In the genomic region with DNA sequence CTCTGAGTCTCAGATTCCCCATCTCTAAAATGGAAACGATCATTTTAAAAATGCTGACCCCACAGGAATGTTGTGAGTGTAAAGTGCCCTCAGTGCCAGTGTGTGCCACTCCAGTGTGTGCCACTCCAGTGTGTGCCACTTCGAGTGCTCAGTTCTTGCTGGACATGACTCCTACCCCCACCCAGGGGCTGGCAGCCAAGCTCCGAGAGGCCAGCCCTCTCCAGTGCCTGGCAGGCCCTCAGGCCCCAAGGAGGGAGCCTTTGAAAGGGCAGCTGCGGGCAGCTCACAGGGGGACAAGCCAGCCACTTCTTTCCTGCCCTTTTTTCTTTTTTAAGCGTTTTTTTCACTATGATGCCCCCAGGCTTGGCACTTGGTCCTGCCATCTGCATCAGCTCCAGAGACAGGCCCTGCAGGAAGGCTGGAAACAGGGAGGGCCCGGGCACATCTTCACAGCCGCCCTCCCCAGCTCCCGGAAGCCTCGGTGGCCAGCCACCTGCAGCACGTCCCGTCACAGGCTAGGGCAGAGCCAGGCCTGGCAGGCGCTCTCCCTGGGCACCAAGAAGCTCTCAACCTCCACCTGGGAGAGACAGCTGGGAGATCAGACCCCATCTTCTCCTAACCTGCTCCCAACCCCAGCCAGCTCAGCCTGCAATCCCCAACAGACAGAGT, we compare ENCODE assay signal across 13 cellular contexts. TPM values are rescaled to one million over a fixed set of nuclear protein-coding genes. Genes with fewer than 3 reads are reported as not detected.
DNase-seq lines count a peak whose midpoint lies in the region; ATAC-seq and TF ChIP-seq lines count a peak whose summit lies in the region.
"Had no signal": no experiment of that assay in that cellular context is flagged by ENCODE, and none has a peak within 500 bp of the region (broad histone marks: within the 10 kb centered on the region; RNA-seq: fewer than 3 reads in every experiment).

No MANE protein-coding gene starts in this region.

- WGBS in sigmoid colon, 2 donors: 74 to 75% methylated on average over 12 of the region's 12 CpGs

- no peaks in the 10 kb centered on the region for H3K9me3 Mint-ChIP-seq in activated naive CD4-positive, alpha-beta T cell treated with anti-CD3 and anti-CD28 coated beads, Interleukin-2, amount 50 U/mL, for 72 hours
- H3K9me3 Mint-ChIP-seq: CD4-positive, CD25-positive, alpha-beta regulatory T cell had no signal

- no peak for TF ChIP-seq CTCF in HEK293 (tag by site-specific recombination; IDR thresholded peaks at IDR 0.05)
- TF ChIP-seq CTCF in sigmoid colon (IDR thresholded peaks at IDR 0.05): no peak

- no peak overlapping the region for H3K4me3 ChIP-seq in HEK293 (ENCODE audit: low read depth, low read length)
- no peak overlapping the region for H3K4me3 ChIP-seq in sigmoid colon

- no peaks in the 10 kb centered on the region for H3K36me3 ChIP-seq in HEK293 (ENCODE audit: control insufficient read depth in 2 of 2, insufficient read depth in 1 of 2, low read length in 2 of 2)
- H3K36me3 ChIP-seq in sigmoid colon: no peaks in the 10 kb centered on the region
- H3K36me3 ChIP-seq: brain microvascular endothelial cell had no signal

- no peak overlapping the region for H3K27ac Mint-ChIP-seq in activated naive CD4-positive, alpha-beta T cell treated with anti-CD3 and anti-CD28 coated beads, Interleukin-2, amount 50 U/mL, for 72 hours

- no peak overlapping the region for H3K27ac ChIP-seq in HEK293 (ENCODE audit: extremely low read depth, low read depth, low read length)
- peak overlapping the region; percentile 73 for H3K27ac ChIP-seq in caudate nucleus (ENCODE audit: low read depth, low read length)
- H3K27ac ChIP-seq in layer of hippocampus (ENCODE audit: low read depth, low read length): peak overlapping the region; percentile 55
- H3K27ac ChIP-seq in sigmoid colon: peak overlapping the region; percentile 48 to 72 (median 68)
- H3K27ac ChIP-seq: brain microvascular endothelial cell had no signal

- no peaks in the 10 kb centered on the region for H3K36me3 Mint-ChIP-seq in activated naive CD4-positive, alpha-beta T cell treated with anti-CD3 and anti-CD28 coated beads, Interleukin-2, amount 50 U/mL, for 72 hours

- H3K27me3 ChIP-seq in layer of hippocampus (ENCODE audit: control insufficient read depth, insufficient read depth, low read length) (no peaks in the 10 kb centered on the region), sigmoid colon (no peaks in the 10 kb centered on the region)
- H3K27me3 ChIP-seq: brain microvascular endothelial cell had no signal

- H3K4me1 ChIP-seq in HEK293 (ENCODE audit: control insufficient read depth, insufficient read depth, low read length): no peaks in the 10 kb centered on the region; the same call in 1 of the 2 replicates
- peaks cover 0 to 62% (median 57%) of the 10 kb centered on the region in 4 donors for H3K4me1 ChIP-seq in sigmoid colon

- H3K9me3 ChIP-seq in HEK293 (ENCODE audit: control insufficient read depth, insufficient read depth, low read depth, low read length): no peaks in the 10 kb centered on the region
- H3K9me3 ChIP-seq in sigmoid colon: no peaks in the 10 kb centered on the region

- intact Hi-C loops in sigmoid colon (cut with DNase I): no loop called here

- DNase-seq in caudate nucleus (lab: John Stamatoyannopoulos, UW): peak in 53 of 61 donors; percentile 23 to 81 (median 60)
- no peak for DNase-seq in sigmoid colon
- DNase-seq in NCI-H1048 (lab: John Stamatoyannopoulos, UW): no peak
- DNase-seq in activated naive CD4-positive, alpha-beta T cell treated with anti-CD3 and anti-CD28 coated beads, Interleukin-2, amount 50 U/mL, for 72 hours (ENCODE audit: low spot score in 2 of 2): no peak
- DNase-seq in NOMO-1 treated with DMSO at 0.1 percent for 48 hours (lab: John Stamatoyannopoulos, UW; ENCODE audit: unreplicated experiment): no peak
- DNase-seq: brain microvascular endothelial cell; CD4-positive, CD25-positive, alpha-beta regulatory T cell; foreskin fibroblast; stimulated activated CD4-positive, alpha-beta T cell treated with anti-CD3 and anti-CD28 coated beads, Interleukin-15, amount 100 ng/mL, for 24 hours; stimulated activated naive CD8-positive, alpha-beta T cell treated with anti-CD3 and anti-CD28 coated beads, Interleukin-15, Interleukin-2, amounts not matched to agents 100 U/mL and 50 U/mL, for 24 hours had no signal

- no peak for TF ChIP-seq EP300 in sigmoid colon (IDR thresholded peaks at IDR 0.05)

- CTCF ChIA-PET in HEK293 (lab: Yijun Ruan, JAX): no interaction called here

- POLR2A ChIA-PET in HEK293 (lab: Yijun Ruan, JAX): no interaction called here

- no peak for ATAC-seq in activated naive CD4-positive, alpha-beta T cell treated with anti-CD3 and anti-CD28 coated beads, Interleukin-2, amount 50 U/mL, for 72 hours
- ATAC-seq in HG02852 (IDR thresholded peaks at IDR 0.05; ENCODE audit: unreplicated experiment): no peak
- ATAC-seq: stimulated activated naive CD8-positive, alpha-beta T cell treated with anti-CD3 and anti-CD28 coated beads, Interleukin-15, Interleukin-2, amounts not matched to agents 100 U/mL and 50 U/mL, for 24 hours had no signal

- TF ChIP-seq POLR2A in sigmoid colon (IDR thresholded peaks at IDR 0.05): no peak

TF ChIP-seq in HEK293, 187 proteins besides CTCF, POLR2A, EP300 and RAD21:
- TF ChIP-seq, protein P1, sequence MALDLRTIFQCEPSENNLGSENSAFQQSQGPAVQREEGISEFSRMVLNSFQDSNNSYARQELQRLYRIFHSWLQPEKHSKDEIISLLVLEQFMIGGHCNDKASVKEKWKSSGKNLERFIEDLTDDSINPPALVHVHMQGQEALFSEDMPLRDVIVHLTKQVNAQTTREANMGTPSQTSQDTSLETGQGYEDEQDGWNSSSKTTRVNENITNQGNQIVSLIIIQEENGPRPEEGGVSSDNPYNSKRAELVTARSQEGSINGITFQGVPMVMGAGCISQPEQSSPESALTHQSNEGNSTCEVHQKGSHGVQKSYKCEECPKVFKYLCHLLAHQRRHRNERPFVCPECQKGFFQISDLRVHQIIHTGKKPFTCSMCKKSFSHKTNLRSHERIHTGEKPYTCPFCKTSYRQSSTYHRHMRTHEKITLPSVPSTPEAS (tag by site-specific recombination; IDR thresholded peaks at IDR 0.05): peak; percentile 66
- TF ChIP-seq, protein P2, sequence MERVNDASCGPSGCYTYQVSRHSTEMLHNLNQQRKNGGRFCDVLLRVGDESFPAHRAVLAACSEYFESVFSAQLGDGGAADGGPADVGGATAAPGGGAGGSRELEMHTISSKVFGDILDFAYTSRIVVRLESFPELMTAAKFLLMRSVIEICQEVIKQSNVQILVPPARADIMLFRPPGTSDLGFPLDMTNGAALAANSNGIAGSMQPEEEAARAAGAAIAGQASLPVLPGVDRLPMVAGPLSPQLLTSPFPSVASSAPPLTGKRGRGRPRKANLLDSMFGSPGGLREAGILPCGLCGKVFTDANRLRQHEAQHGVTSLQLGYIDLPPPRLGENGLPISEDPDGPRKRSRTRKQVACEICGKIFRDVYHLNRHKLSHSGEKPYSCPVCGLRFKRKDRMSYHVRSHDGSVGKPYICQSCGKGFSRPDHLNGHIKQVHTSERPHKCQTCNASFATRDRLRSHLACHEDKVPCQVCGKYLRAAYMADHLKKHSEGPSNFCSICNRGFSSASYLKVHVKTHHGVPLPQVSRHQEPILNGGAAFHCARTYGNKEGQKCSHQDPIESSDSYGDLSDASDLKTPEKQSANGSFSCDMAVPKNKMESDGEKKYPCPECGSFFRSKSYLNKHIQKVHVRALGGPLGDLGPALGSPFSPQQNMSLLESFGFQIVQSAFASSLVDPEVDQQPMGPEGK (tag by site-specific recombination; IDR thresholded peaks at IDR 0.05): no peak
TF ChIP-seq in HEK293: peak in this region for 1.

RNA-seq across cellular contexts. Expression of a gene that starts 29.8 kb away (rescaled TPM):
- 100 to 1,000 TPM in 1 of 4 donors, 10 to 100 TPM in 3; 42.5 to 134 (median 73.5) TPM for total RNA-seq in sigmoid colon
- polyA plus RNA-seq in sigmoid colon: 10 to 100 TPM; 18.6 to 81.8 (median 24.7) TPM
- total RNA-seq in activated naive CD4-positive, alpha-beta T cell treated with anti-CD3 and anti-CD28 coated beads, Interleukin-2, amount 50 U/mL, for 72 hours: 100 to 1,000 TPM in 1 of 2 donors, 10 to 100 TPM in 1; 66.8 to 125 TPM

Comparison
In these comparisons a context has a peak if more than half of its experiments do, and no peak if none do; other contexts are left out.
1. DNase-seq: peak in caudate nucleus (53 of 61); none in sigmoid colon (single experiment), NCI-H1048 (single experiment), activated naive CD4-positive, alpha-beta T cell treated with anti-CD3 and anti-CD28 coated beads, Interleukin-2, amount 50 U/mL, for 72 hours (0 of 2) and NOMO-1 treated with DMSO at 0.1 percent for 48 hours (single experiment).